Comparison of ENCODE assay signal across 8 cellular contexts in genomic region chr10:97759157-97759980, GRCh38. TPM values are rescaled to one million over a fixed set of nuclear protein-coding genes. Genes with fewer than 3 reads are reported as not detected.
DNase-seq lines count a peak whose midpoint lies in the region; ATAC-seq and TF ChIP-seq lines count a peak whose summit lies in the region.

No MANE protein-coding gene starts in this region.

- peak; percentile 51 for DNase-seq in COLO829 (ENCODE audit: low spot score)
- DNase-seq in HFFc6, result peak; percentile 37
- DNase-seq in NOMO-1 treated with DMSO at 0.1 percent for 48 hours (lab: John Stamatoyannopoulos, UW; ENCODE audit: unreplicated experiment), result peak; percentile 36
- peak; percentile 63 to 68 for DNase-seq in activated T-cell treated with anti-CD3 and anti-CD28 coated beads, Interleukin-2, amount 50 U/mL, for 48 hours
- peak; percentile 64 for DNase-seq in fibroblast of villous mesenchyme (ENCODE audit: low read depth)
- peak in 43 of 56 donors; percentile 10 to 76 (median 33) for DNase-seq in nucleus accumbens (lab: John Stamatoyannopoulos, UW)

- H3K4me3 ChIP-seq in fibroblast of villous mesenchyme (ENCODE audit: low read depth, low read length), result no peak overlapping the region

- peak; percentile 93 for TF ChIP-seq CTCF in HFFc6 (IDR thresholded peaks at IDR 0.05)
- peak; percentile 94 for TF ChIP-seq CTCF in fibroblast of villous mesenchyme (IDR thresholded peaks at IDR 0.05; ENCODE audit: insufficient read depth, low read depth, low read length)

- H3K4me3 Mint-ChIP-seq in HFFc6, result no peak overlapping the region

- ATAC-seq in HG03135 (IDR thresholded peaks at IDR 0.05; ENCODE audit: unreplicated experiment), result no peak
- ATAC-seq in HG02571 (IDR thresholded peaks at IDR 0.05; ENCODE audit: unreplicated experiment), result no peak

- H3K27me3 Mint-ChIP-seq in HFFc6 (ENCODE audit: insufficient read depth), result peaks cover 2% of the 10 kb centered on the region; the same call in 1 of the 2 replicates

- no peaks in the 10 kb centered on the region for H3K4me1 Mint-ChIP-seq in HFFc6 (ENCODE audit: low read depth)

- peaks cover 10% of the 10 kb centered on the region; the same call in 1 of the 2 replicates for H3K36me3 Mint-ChIP-seq in HFFc6 (ENCODE audit: low read depth)

- no peak overlapping the region for H3K27ac Mint-ChIP-seq in HFFc6

- H3K9me3 Mint-ChIP-seq in HFFc6, result no peaks in the 10 kb centered on the region

RNA-seq across cellular contexts. Expression of gene SFRP5, which starts 12.4 kb away (rescaled TPM):
- total RNA-seq in HFFc6 (2021; fragmentation: NEBNext Ultra II Directional; extraction: Animal tissue kit (Norgen Biotek cat#: 25700)), result not detected
- not detected in 2 replicates for total RNA-seq in fibroblast of villous mesenchyme

RNA-seq across cellular contexts. Expression of gene ZFYVE27, which starts 22.4 kb away (rescaled TPM):
- total RNA-seq in HFFc6 (2021; fragmentation: NEBNext Ultra II Directional; extraction: Animal tissue kit (Norgen Biotek cat#: 25700)), result 10 to 100 TPM; 16.6 to 23.0 (median 18.3) TPM
- total RNA-seq in fibroblast of villous mesenchyme, result 19.6 and 22.0 TPM in 2 replicates

RNA-seq across cellular contexts. Expression of gene MARVELD1, which starts 45.8 kb away (rescaled TPM):
- total RNA-seq in HFFc6 (2021; fragmentation: NEBNext Ultra II Directional; extraction: Animal tissue kit (Norgen Biotek cat#: 25700)), result 10 to 100 TPM; 76.7 to 94.7 (median 80.9) TPM
- total RNA-seq in fibroblast of villous mesenchyme, result 44.0 and 58.9 TPM in 2 replicates
